In genomic region chr1:241311056-241311746, GRCh38 we compare ENCODE assay signal across 16 cellular contexts. TPM values are rescaled to one million over a fixed set of nuclear protein-coding genes. Genes with fewer than 3 reads are reported as not detected.
DNase-seq lines count a peak whose midpoint lies in the region; FAIRE-seq and TF ChIP-seq lines count a peak whose summit lies in the region.
"Had no signal": no experiment of that assay in that cellular context is flagged by ENCODE, and none has a peak within 500 bp of the region (broad histone marks: within the 10 kb centered on the region; RNA-seq: fewer than 3 reads in every experiment).

No MANE protein-coding gene starts in this region.

- WGBS in mesendoderm (ENCODE audit: extremely low coverage, insufficient coverage, low lambda C conversion rate), result no CpG with 5 or more reads among the region's 5 CpGs

- no peak overlapping the region for H3K18ac ChIP-seq in mesendoderm (ENCODE audit: low read length)

- H3K79me2 ChIP-seq in mesendoderm (ENCODE audit: control insufficient read depth, insufficient read depth, low read length), result no peaks in the 10 kb centered on the region

- no peak for FAIRE-seq in RCC 7860 (lab: Jason Lieb, UNC)
- FAIRE-seq: GM18507 had no signal

- H2BK120ac ChIP-seq in mesendoderm (ENCODE audit: low read depth, low read length), result no peak overlapping the region

- H3K27ac ChIP-seq in VCaP (no peak overlapping the region), mesendoderm (ENCODE audit: low read depth, low read length) (no peak overlapping the region)
- H3K27ac ChIP-seq: tibial artery had no signal

- DNase-seq in EL, result peak; percentile 38
- peak; percentile 2 for DNase-seq in Jurkat, Clone E6-1 (ENCODE audit: low read depth, low spot score)
- DNase-seq in mesendoderm, result peak; percentile 9
- no peak for DNase-seq in NCI-H1417 treated with DMSO at 0.1 percent for 48 hours (lab: John Stamatoyannopoulos, UW)
- DNase-seq in AML-193 (lab: John Stamatoyannopoulos, UW), result no peak
- DNase-seq in RCC 7860 (ENCODE audit: low spot score), result no peak
- DNase-seq: activated CD4-positive, alpha-beta T cell treated with anti-CD3 and anti-CD28 coated beads, Interleukin-2, amount 50 U/mL, for 48 hours; CD4-positive, alpha-beta T cell; naive thymus-derived CD8-positive, alpha-beta T cell; NCI-H187 treated with DMSO at 0.1 percent for 48 hours; NCI-H774; SHP77 treated with DMSO at 0.1 percent for 48 hours; stimulated activated CD4-positive, alpha-beta T cell treated with anti-CD3 and anti-CD28 coated beads, Interleukin-1b, Interleukin-23, amount 100 ng/mL, for 48 hours; tibial artery had no signal

- no peak overlapping the region for H2BK15ac ChIP-seq in mesendoderm (replicated peaks; ENCODE audit: low read depth)

- H3K4me1 ChIP-seq in mesendoderm (ENCODE audit: control insufficient read depth, low read depth, low read length), result no peaks in the 10 kb centered on the region
- H3K4me1 ChIP-seq: tibial artery had no signal

- no peaks in the 10 kb centered on the region for H3K36me3 ChIP-seq in mesendoderm (ENCODE audit: control insufficient read depth, insufficient read depth, low read length)
- H3K36me3 ChIP-seq: tibial artery had no signal

- H3K4ac ChIP-seq in mesendoderm (ENCODE audit: low read depth, low read length), result no peak overlapping the region

- H2BK5ac ChIP-seq in mesendoderm (ENCODE audit: low read length), result no peak overlapping the region

- H2AK5ac ChIP-seq in mesendoderm (ENCODE audit: low read length), result no peak overlapping the region

- no peaks in the 10 kb centered on the region for H3K79me1 ChIP-seq in mesendoderm (ENCODE audit: low read length)

- no peak overlapping the region for H3K4me3 ChIP-seq in Jurkat, Clone E6-1 (ENCODE audit: low read length)
- no peak overlapping the region for H3K4me3 ChIP-seq in mesendoderm (ENCODE audit: low read length)
- H3K4me3 ChIP-seq: tibial artery had no signal

- no peak overlapping the region for H3K4me2 ChIP-seq in mesendoderm (ENCODE audit: low read length)

- no peak overlapping the region for H4K8ac ChIP-seq in mesendoderm (ENCODE audit: low read depth, low read length)

- H3K23ac ChIP-seq in mesendoderm (ENCODE audit: low read length), result no peak overlapping the region

- no peaks in the 10 kb centered on the region for H3K27me3 ChIP-seq in mesendoderm (ENCODE audit: insufficient read depth, low read length, poor library complexity)
- H3K27me3 ChIP-seq: tibial artery had no signal

- no peak overlapping the region for H3K56ac ChIP-seq in mesendoderm (ENCODE audit: low read length)

- TF ChIP-seq CTCF in VCaP (conservative IDR thresholded peaks at IDR 0.05), result peak; percentile 30; the same call in 1 of the 2 replicates

- no peak overlapping the region for H4K5ac ChIP-seq in mesendoderm (ENCODE audit: low read length)

- no peak overlapping the region for H3K9ac ChIP-seq in mesendoderm (ENCODE audit: low read length)

RNA-seq across cellular contexts. Expression of gene RGS7, which starts 45.8 kb away (rescaled TPM):
- not detected for polyA plus RNA-seq in Jurkat, Clone E6-1 (2012; ENCODE audit: insufficient read depth, insufficient read length)
- 1.4 TPM for polyA plus RNA-seq in mesendoderm (2013, experiment 1 of 2)
- polyA plus RNA-seq in mesendoderm (2013, experiment 2 of 2), result 1.4 TPM
- polyA plus RNA-seq: naive thymus-derived CD8-positive, alpha-beta T cell had no signal

Comparison
In these comparisons a context has a peak if more than half of its experiments do, and no peak if none do; other contexts are left out.
1. DNase-seq: peak in EL (single experiment), Jurkat, Clone E6-1 (single experiment) and mesendoderm (single experiment); none in NCI-H1417 treated with DMSO at 0.1 percent for 48 hours (single experiment), AML-193 (0 of 2) and RCC 7860 (single experiment).